Comparison of ENCODE assay signal across 1 cellular context in the genomic region with DNA sequence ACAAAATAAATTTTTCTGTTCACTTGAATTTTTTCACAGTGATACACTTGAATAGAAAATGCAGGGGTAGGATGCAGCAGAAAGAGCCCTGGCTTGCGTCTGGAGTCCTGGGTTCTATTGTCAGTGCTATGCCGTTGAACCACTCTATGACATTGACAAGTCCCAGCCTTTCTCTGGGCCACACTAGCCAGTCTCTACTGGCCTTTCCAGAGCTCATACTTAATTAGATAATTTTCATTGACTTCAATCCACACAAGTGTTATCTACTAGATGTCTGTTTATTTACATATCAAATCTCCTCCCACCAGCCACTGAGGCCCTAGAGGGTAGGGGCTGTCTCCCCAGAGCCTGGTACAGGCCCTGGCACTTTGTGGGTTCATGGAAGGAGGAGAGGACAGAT.
TF ChIP-seq lines count a peak whose summit lies in the region.

No MANE protein-coding gene starts in this region.

TF ChIP-seq in endothelial cell of umbilical vein, 7 proteins besides CTCF, POLR2A, EP300 and RAD21 (continued from another document):
- TF ChIP-seq GATA2 (IDR thresholded peaks at IDR 0.05; ENCODE audit: insufficient read depth, insufficient read length, low read depth, low read length) (no peak), POLR2AphosphoS5 (IDR thresholded peaks at IDR 0.05; ENCODE audit: insufficient read depth, low read depth, low read length) (no peak), JUN (IDR thresholded peaks at IDR 0.05; ENCODE audit: borderline replicate concordance, insufficient read depth, insufficient read length, low read depth) (no peak), FOS (IDR thresholded peaks at IDR 0.05; ENCODE audit: borderline replicate concordance, insufficient read depth, low read length) (no peak)
